Comparison of ENCODE assay signal across 2 cellular contexts in the genomic region with DNA sequence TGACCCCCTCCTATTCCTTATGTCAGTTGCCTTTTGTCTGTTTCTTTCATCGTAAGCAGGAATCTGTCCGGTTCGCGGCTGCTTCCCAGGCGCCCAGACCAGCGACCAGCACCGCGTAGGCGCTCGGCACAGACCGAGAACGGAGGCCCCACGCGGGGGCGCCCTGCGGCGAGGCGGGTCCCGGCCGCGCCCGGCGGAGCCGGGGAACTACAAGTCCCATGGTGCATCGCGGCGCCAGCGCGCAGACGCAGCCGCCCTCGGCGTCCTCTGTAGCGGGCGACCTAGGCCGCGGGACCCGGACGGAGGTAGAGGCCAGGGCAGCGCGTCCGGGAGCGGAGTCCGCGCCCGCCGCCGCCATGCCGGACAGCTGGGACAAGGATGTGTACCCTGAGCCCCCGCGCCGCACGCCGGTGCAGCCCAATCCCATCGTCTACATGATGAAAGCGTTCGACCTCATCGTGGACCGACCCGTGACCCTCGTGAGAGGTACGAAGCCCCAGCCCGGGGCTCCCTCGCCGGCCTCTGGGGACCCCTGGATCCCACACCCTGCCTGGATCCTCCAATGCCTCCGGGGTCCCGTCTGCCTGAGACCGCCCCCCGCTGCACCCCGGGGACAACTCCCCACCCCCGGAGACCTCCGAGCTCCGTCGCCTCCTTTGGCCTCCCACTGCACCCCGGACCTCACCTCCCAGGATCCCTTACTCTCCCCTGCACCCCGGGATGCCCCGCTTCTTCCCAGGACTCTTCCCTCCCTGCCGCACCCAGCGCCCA.
TF ChIP-seq lines count a peak whose summit lies in the region.

A gene (plus strand): TSS at position 270 of the 771 bp plus-strand sequence. CDS start 87 bp downstream, at position 357.

TF ChIP-seq in A549, 52 proteins besides CTCF, POLR2A, EP300 and RAD21 (continued from another document):
- TF ChIP-seq, protein P1, sequence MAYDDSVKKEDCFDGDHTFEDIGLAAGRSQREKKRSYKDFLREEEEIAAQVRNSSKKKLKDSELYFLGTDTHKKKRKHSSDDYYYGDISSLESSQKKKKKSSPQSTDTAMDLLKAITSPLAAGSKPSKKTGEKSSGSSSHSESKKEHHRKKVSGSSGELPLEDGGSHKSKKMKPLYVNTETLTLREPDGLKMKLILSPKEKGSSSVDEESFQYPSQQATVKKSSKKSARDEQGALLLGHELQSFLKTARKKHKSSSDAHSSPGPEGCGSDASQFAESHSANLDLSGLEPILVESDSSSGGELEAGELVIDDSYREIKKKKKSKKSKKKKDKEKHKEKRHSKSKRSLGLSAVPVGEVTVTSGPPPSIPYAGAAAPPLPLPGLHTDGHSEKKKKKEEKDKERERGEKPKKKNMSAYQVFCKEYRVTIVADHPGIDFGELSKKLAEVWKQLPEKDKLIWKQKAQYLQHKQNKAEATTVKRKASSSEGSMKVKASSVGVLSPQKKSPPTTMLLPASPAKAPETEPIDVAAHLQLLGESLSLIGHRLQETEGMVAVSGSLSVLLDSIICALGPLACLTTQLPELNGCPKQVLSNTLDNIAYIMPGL (CRISPR knock-in tag; IDR thresholded peaks at IDR 0.05; ENCODE audit: borderline replicate concordance), result no peak
- TF ChIP-seq NFE2L2 (conservative IDR thresholded peaks at IDR 0.05; ENCODE audit: low read length) (no peak), ESRRA (IDR thresholded peaks at IDR 0.05; ENCODE audit: borderline replicate concordance, low read length) (no peak), FOSL2 (IDR thresholded peaks at IDR 0.05) (no peak), FOSL2 (CRISPR knock-in tag; IDR thresholded peaks at IDR 0.05) (no peak), PHF8 (IDR thresholded peaks at IDR 0.05; ENCODE audit: borderline replicate concordance, low read depth) (peak; percentile 86; the same call in 1 of the 2 replicates), CHD4 (IDR thresholded peaks at IDR 0.05; ENCODE audit: borderline replicate concordance) (no peak), POLR2AphosphoS2 (conservative IDR thresholded peaks at IDR 0.05; ENCODE audit: low read length) (no peak), ZFP36 (IDR thresholded peaks at IDR 0.05; ENCODE audit: borderline replicate concordance, partially characterized antibody) (no peak), JUNB (IDR thresholded peaks at IDR 0.05) (no peak), NPAS2 (CRISPR knock-in tag; IDR thresholded peaks at IDR 0.05; ENCODE audit: borderline replicate concordance) (no peak)
- TF ChIP-seq, protein P2, sequence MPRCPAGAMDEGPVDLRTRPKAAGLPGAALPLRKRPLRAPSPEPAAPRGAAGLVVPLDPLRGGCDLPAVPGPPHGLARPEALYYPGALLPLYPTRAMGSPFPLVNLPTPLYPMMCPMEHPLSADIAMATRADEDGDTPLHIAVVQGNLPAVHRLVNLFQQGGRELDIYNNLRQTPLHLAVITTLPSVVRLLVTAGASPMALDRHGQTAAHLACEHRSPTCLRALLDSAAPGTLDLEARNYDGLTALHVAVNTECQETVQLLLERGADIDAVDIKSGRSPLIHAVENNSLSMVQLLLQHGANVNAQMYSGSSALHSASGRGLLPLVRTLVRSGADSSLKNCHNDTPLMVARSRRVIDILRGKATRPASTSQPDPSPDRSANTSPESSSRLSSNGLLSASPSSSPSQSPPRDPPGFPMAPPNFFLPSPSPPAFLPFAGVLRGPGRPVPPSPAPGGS (IDR thresholded peaks at IDR 0.05), result peak; percentile 93
- TF ChIP-seq, protein P3, sequence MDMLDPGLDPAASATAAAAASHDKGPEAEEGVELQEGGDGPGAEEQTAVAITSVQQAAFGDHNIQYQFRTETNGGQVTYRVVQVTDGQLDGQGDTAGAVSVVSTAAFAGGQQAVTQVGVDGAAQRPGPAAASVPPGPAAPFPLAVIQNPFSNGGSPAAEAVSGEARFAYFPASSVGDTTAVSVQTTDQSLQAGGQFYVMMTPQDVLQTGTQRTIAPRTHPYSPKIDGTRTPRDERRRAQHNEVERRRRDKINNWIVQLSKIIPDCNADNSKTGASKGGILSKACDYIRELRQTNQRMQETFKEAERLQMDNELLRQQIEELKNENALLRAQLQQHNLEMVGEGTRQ (IDR thresholded peaks at IDR 0.05), result no peak
- TF ChIP-seq, protein P4, sequence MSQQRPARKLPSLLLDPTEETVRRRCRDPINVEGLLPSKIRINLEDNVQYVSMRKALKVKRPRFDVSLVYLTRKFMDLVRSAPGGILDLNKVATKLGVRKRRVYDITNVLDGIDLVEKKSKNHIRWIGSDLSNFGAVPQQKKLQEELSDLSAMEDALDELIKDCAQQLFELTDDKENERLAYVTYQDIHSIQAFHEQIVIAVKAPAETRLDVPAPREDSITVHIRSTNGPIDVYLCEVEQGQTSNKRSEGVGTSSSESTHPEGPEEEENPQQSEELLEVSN (IDR thresholded peaks at IDR 0.05; ENCODE audit: borderline replicate concordance, low read depth), result no peak

TF ChIP-seq in WTC11, 78 proteins besides CTCF, POLR2A, EP300 and RAD21 (continued from another document and continues in another):
- TF ChIP-seq ESRRA (CRISPR knock-in tag; IDR thresholded peaks at IDR 0.05; ENCODE audit: borderline replicate concordance) (peak; percentile 37; the same call in 1 of the 2 replicates), ELF4 (CRISPR knock-in tag; IDR thresholded peaks at IDR 0.05; ENCODE audit: low read depth) (0 out of 2 replicates have a peak, but pooled peaks have one; percentile 44), TEAD1 (CRISPR knock-in tag; IDR thresholded peaks at IDR 0.05) (peak; percentile 83), NR3C1 (CRISPR knock-in tag; conservative IDR thresholded peaks at IDR 0.05; ENCODE audit: low read depth) (no peak), ZNF232 (CRISPR knock-in tag; IDR thresholded peaks at IDR 0.05) (peak; percentile 88), SMAD3 (CRISPR knock-in tag; IDR thresholded peaks at IDR 0.05; ENCODE audit: borderline replicate concordance) (peak; percentile 71; the same call in 1 of the 2 replicates), TCF7 (CRISPR knock-in tag; IDR thresholded peaks at IDR 0.05; ENCODE audit: low read depth) (0 out of 2 replicates have a peak, but pooled peaks have one; percentile 62), SP1 (CRISPR knock-in tag; conservative IDR thresholded peaks at IDR 0.05) (peak; percentile 83), NFE2L1 (CRISPR knock-in tag; IDR thresholded peaks at IDR 0.05) (no peak), JUN (CRISPR knock-in tag; IDR thresholded peaks at IDR 0.05) (0 out of 2 replicates have a peak, but pooled peaks have one; percentile 71)
- TF ChIP-seq, protein P5, sequence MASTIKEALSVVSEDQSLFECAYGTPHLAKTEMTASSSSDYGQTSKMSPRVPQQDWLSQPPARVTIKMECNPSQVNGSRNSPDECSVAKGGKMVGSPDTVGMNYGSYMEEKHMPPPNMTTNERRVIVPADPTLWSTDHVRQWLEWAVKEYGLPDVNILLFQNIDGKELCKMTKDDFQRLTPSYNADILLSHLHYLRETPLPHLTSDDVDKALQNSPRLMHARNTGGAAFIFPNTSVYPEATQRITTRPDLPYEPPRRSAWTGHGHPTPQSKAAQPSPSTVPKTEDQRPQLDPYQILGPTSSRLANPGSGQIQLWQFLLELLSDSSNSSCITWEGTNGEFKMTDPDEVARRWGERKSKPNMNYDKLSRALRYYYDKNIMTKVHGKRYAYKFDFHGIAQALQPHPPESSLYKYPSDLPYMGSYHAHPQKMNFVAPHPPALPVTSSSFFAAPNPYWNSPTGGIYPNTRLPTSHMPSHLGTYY (CRISPR knock-in tag; IDR thresholded peaks at IDR 0.05), result peak; percentile 84; the same call in 1 of the 2 replicates
- TF ChIP-seq, protein P1 (CRISPR knock-in tag; IDR thresholded peaks at IDR 0.05), result peak; percentile 96
- TF ChIP-seq, protein P6, sequence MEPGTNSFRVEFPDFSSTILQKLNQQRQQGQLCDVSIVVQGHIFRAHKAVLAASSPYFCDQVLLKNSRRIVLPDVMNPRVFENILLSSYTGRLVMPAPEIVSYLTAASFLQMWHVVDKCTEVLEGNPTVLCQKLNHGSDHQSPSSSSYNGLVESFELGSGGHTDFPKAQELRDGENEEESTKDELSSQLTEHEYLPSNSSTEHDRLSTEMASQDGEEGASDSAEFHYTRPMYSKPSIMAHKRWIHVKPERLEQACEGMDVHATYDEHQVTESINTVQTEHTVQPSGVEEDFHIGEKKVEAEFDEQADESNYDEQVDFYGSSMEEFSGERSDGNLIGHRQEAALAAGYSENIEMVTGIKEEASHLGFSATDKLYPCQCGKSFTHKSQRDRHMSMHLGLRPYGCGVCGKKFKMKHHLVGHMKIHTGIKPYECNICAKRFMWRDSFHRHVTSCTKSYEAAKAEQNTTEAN (CRISPR knock-in tag; IDR thresholded peaks at IDR 0.05), result 0 out of 2 replicates have a peak, but pooled peaks have one; percentile 57
- TF ChIP-seq, protein P7, sequence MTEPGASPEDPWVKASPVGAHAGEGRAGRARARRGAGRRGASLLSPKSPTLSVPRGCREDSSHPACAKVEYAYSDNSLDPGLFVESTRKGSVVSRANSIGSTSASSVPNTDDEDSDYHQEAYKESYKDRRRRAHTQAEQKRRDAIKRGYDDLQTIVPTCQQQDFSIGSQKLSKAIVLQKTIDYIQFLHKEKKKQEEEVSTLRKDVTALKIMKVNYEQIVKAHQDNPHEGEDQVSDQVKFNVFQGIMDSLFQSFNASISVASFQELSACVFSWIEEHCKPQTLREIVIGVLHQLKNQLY (CRISPR knock-in tag; IDR thresholded peaks at IDR 0.05), result 0 out of 2 replicates have a peak, but pooled peaks have one; percentile 79
- TF ChIP-seq, protein P8, sequence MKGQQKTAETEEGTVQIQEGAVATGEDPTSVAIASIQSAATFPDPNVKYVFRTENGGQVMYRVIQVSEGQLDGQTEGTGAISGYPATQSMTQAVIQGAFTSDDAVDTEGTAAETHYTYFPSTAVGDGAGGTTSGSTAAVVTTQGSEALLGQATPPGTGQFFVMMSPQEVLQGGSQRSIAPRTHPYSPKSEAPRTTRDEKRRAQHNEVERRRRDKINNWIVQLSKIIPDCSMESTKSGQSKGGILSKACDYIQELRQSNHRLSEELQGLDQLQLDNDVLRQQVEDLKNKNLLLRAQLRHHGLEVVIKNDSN (CRISPR knock-in tag; IDR thresholded peaks at IDR 0.05), result no peak
- TF ChIP-seq, protein P9, sequence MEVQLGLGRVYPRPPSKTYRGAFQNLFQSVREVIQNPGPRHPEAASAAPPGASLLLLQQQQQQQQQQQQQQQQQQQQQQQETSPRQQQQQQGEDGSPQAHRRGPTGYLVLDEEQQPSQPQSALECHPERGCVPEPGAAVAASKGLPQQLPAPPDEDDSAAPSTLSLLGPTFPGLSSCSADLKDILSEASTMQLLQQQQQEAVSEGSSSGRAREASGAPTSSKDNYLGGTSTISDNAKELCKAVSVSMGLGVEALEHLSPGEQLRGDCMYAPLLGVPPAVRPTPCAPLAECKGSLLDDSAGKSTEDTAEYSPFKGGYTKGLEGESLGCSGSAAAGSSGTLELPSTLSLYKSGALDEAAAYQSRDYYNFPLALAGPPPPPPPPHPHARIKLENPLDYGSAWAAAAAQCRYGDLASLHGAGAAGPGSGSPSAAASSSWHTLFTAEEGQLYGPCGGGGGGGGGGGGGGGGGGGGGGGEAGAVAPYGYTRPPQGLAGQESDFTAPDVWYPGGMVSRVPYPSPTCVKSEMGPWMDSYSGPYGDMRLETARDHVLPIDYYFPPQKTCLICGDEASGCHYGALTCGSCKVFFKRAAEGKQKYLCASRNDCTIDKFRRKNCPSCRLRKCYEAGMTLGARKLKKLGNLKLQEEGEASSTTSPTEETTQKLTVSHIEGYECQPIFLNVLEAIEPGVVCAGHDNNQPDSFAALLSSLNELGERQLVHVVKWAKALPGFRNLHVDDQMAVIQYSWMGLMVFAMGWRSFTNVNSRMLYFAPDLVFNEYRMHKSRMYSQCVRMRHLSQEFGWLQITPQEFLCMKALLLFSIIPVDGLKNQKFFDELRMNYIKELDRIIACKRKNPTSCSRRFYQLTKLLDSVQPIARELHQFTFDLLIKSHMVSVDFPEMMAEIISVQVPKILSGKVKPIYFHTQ (CRISPR knock-in tag; IDR thresholded peaks at IDR 0.05), result no peak
- TF ChIP-seq, protein P3 (CRISPR knock-in tag; IDR thresholded peaks at IDR 0.05), result peak; percentile 33
- TF ChIP-seq, protein P10, sequence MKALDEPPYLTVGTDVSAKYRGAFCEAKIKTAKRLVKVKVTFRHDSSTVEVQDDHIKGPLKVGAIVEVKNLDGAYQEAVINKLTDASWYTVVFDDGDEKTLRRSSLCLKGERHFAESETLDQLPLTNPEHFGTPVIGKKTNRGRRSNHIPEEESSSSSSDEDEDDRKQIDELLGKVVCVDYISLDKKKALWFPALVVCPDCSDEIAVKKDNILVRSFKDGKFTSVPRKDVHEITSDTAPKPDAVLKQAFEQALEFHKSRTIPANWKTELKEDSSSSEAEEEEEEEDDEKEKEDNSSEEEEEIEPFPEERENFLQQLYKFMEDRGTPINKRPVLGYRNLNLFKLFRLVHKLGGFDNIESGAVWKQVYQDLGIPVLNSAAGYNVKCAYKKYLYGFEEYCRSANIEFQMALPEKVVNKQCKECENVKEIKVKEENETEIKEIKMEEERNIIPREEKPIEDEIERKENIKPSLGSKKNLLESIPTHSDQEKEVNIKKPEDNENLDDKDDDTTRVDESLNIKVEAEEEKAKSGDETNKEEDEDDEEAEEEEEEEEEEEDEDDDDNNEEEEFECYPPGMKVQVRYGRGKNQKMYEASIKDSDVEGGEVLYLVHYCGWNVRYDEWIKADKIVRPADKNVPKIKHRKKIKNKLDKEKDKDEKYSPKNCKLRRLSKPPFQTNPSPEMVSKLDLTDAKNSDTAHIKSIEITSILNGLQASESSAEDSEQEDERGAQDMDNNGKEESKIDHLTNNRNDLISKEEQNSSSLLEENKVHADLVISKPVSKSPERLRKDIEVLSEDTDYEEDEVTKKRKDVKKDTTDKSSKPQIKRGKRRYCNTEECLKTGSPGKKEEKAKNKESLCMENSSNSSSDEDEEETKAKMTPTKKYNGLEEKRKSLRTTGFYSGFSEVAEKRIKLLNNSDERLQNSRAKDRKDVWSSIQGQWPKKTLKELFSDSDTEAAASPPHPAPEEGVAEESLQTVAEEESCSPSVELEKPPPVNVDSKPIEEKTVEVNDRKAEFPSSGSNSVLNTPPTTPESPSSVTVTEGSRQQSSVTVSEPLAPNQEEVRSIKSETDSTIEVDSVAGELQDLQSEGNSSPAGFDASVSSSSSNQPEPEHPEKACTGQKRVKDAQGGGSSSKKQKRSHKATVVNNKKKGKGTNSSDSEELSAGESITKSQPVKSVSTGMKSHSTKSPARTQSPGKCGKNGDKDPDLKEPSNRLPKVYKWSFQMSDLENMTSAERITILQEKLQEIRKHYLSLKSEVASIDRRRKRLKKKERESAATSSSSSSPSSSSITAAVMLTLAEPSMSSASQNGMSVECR (CRISPR knock-in tag; IDR thresholded peaks at IDR 0.05; ENCODE audit: borderline replicate concordance), result peak; percentile 89; the same call in 1 of the 2 replicates
